25 cellular contexts compared by ENCODE assay signal in genomic region chr20:35788796-35789195, GRCh38. TPM values are rescaled to one million over a fixed set of nuclear protein-coding genes. Genes with fewer than 3 reads are reported as not detected.
DNase-seq lines count a peak whose midpoint lies in the region; ATAC-seq and TF ChIP-seq lines count a peak whose summit lies in the region.
"Had no signal": no experiment of that assay in that cellular context is flagged by ENCODE, and none has a peak within 500 bp of the region (broad histone marks: within the 10 kb centered on the region; RNA-seq: fewer than 3 reads in every experiment).

No MANE protein-coding gene starts in this region.

- no peaks in the 10 kb centered on the region for H3K36me3 Mint-ChIP-seq in activated naive CD8-positive, alpha-beta T cell
- peaks cover 9% of the 10 kb centered on the region for H3K36me3 Mint-ChIP-seq in activated naive CD8-positive, alpha-beta T cell treated with anti-CD3 and anti-CD28 coated beads for 36 hours
- H3K36me3 Mint-ChIP-seq in activated T-helper 17 cell treated with anti-CD3 and anti-CD28 coated beads, Interleukin-2, amount 50 U/mL, for 72 hours (ENCODE audit: low read depth) = peaks cover 30% of the 10 kb centered on the region

- no peak overlapping the region for H3K4me3 Mint-ChIP-seq in activated naive CD8-positive, alpha-beta T cell
- H3K4me3 Mint-ChIP-seq in activated naive CD8-positive, alpha-beta T cell treated with anti-CD3 and anti-CD28 coated beads for 36 hours = no peak overlapping the region
- no peak overlapping the region for H3K4me3 Mint-ChIP-seq in activated T-helper 17 cell treated with anti-CD3 and anti-CD28 coated beads, Interleukin-2, amount 50 U/mL, for 72 hours
- H3K4me3 Mint-ChIP-seq: activated naive CD8-positive, alpha-beta T cell treated with anti-CD3 and anti-CD28 coated beads, Interleukin-2, amount 50 U/mL, for 24 hours; endodermal cell; H9; T-helper 2 cell treated with Interferon-gamma antibody and Interleukin-4, amounts not matched to agents 5 μg/mL and 100 μg/mL, for 36 hours had no signal

- H3K9me3 Mint-ChIP-seq in activated naive CD8-positive, alpha-beta T cell (ENCODE audit: low read depth) = no peaks in the 10 kb centered on the region
- H3K9me3 Mint-ChIP-seq in activated naive CD8-positive, alpha-beta T cell treated with anti-CD3 and anti-CD28 coated beads for 36 hours = no peaks in the 10 kb centered on the region
- no peaks in the 10 kb centered on the region for H3K9me3 Mint-ChIP-seq in activated T-helper 17 cell treated with anti-CD3 and anti-CD28 coated beads, Interleukin-2, amount 50 U/mL, for 72 hours
- H3K9me3 Mint-ChIP-seq: activated naive CD8-positive, alpha-beta T cell treated with anti-CD3 and anti-CD28 coated beads, Interleukin-2, amount 50 U/mL, for 24 hours; endodermal cell; H9; T-helper 2 cell treated with Interferon-gamma antibody and Interleukin-4, amounts not matched to agents 5 μg/mL and 100 μg/mL, for 36 hours had no signal

- H3K9me3 ChIP-seq in spleen (no peaks in the 10 kb centered on the region), lower lobe of right lung (no peaks in the 10 kb centered on the region)
- H3K9me3 ChIP-seq: body of pancreas, mucosa of descending colon, vagina had no signal

- intact Hi-C loops in spleen (cut with DNase I; ENCODE audit: low total_unique reads) (no loop called here), lower lobe of right lung (cut with DNase I) (no loop called here)

- no peaks in the 10 kb centered on the region for H3K27me3 Mint-ChIP-seq in activated naive CD8-positive, alpha-beta T cell
- H3K27me3 Mint-ChIP-seq in activated naive CD8-positive, alpha-beta T cell treated with anti-CD3 and anti-CD28 coated beads for 36 hours = no peaks in the 10 kb centered on the region
- no peaks in the 10 kb centered on the region for H3K27me3 Mint-ChIP-seq in activated T-helper 17 cell treated with anti-CD3 and anti-CD28 coated beads, Interleukin-2, amount 50 U/mL, for 72 hours
- H3K27me3 Mint-ChIP-seq: activated naive CD8-positive, alpha-beta T cell treated with anti-CD3 and anti-CD28 coated beads, Interleukin-2, amount 50 U/mL, for 24 hours had no signal

- TF ChIP-seq CTCF in spleen (IDR thresholded peaks at IDR 0.05 in 8 of 11, conservative IDR thresholded peaks at IDR 0.05 in 3 of 11) = no peak
- TF ChIP-seq CTCF in lower lobe of right lung (IDR thresholded peaks at IDR 0.05) = no peak

- peak overlapping the region; percentile 34 for H3K27ac Mint-ChIP-seq in activated naive CD8-positive, alpha-beta T cell
- no peak overlapping the region for H3K27ac Mint-ChIP-seq in activated naive CD8-positive, alpha-beta T cell treated with anti-CD3 and anti-CD28 coated beads for 36 hours
- H3K27ac Mint-ChIP-seq in activated T-helper 17 cell treated with anti-CD3 and anti-CD28 coated beads, Interleukin-2, amount 50 U/mL, for 72 hours = peak overlapping the region; percentile 29
- H3K27ac Mint-ChIP-seq: activated naive CD8-positive, alpha-beta T cell treated with anti-CD3 and anti-CD28 coated beads, Interleukin-2, amount 50 U/mL, for 24 hours; H9; T-helper 2 cell treated with Interferon-gamma antibody and Interleukin-4, amounts not matched to agents 5 μg/mL and 100 μg/mL, for 36 hours had no signal

- no peak for DNase-seq in activated naive CD8-positive, alpha-beta T cell treated with anti-CD3 and anti-CD28 coated beads for 36 hours
- DNase-seq in NCI-H187 treated with DMSO at 0.1 percent for 48 hours (lab: John Stamatoyannopoulos, UW) (peak; percentile 31), spleen (peak; percentile 6), lower lobe of right lung (no peak), NCI-H82 treated with DMSO at 0.1 percent for 48 hours (lab: John Stamatoyannopoulos, UW; ENCODE audit: unreplicated experiment) (no peak)
- DNase-seq: activated CD4-positive, alpha-beta T cell treated with anti-CD3 and anti-CD28 coated beads, Interleukin-2, amount 50 U/mL, for 4 hours; activated effector memory CD4-positive, alpha-beta T cell treated with Interleukin-2 at 50 U/mL for 16 hours; activated naive CD8-positive, alpha-beta T cell treated with anti-CD3 and anti-CD28 coated beads, Interleukin-2, amount 50 U/mL, for 24 hours; body of pancreas; C1 segment of cervical spinal cord; endodermal cell; glutamatergic neuron; H9; mucosa of descending colon; NCI-H524 treated with DMSO at 0.1 percent for 48 hours; substantia nigra; WERI-Rb-1 had no signal

- H3K27me3 ChIP-seq in spleen (replicated peaks in 1 of 7) (no peaks in the 10 kb centered on the region), lower lobe of right lung (ENCODE audit: low read depth) (no peaks in the 10 kb centered on the region)
- H3K27me3 ChIP-seq: body of pancreas, vagina had no signal

- ATAC-seq in activated T-helper 17 cell treated with anti-CD3 and anti-CD28 coated beads, Interleukin-2, amount 50 U/mL, for 72 hours (replicated peaks) = no peak
- ATAC-seq in lower lobe of right lung = no peak
- no peak for ATAC-seq in HG02623 (IDR thresholded peaks at IDR 0.05; ENCODE audit: unreplicated experiment)
- ATAC-seq: activated naive CD8-positive, alpha-beta T cell treated with anti-CD3 and anti-CD28 coated beads, Interleukin-2, amount 50 U/mL, for 24 hours; body of pancreas; K562; left lobe of liver; mucosa of descending colon; SK-N-SH treated with all-trans-retinoic acid at 6 μM for 48 hours had no signal

- H3K4me1 ChIP-seq in spleen (peaks cover 0 to 62% (median 20%) of the 10 kb centered on the region in 6 donors), lower lobe of right lung (peaks cover 16% of the 10 kb centered on the region)
- H3K4me1 ChIP-seq: body of pancreas had no signal

- H3K4me1 Mint-ChIP-seq in activated naive CD8-positive, alpha-beta T cell (ENCODE audit: low read depth) = peaks cover 23% of the 10 kb centered on the region
- H3K4me1 Mint-ChIP-seq in activated naive CD8-positive, alpha-beta T cell treated with anti-CD3 and anti-CD28 coated beads for 36 hours = peaks cover 18% of the 10 kb centered on the region
- peaks cover 11% of the 10 kb centered on the region for H3K4me1 Mint-ChIP-seq in activated T-helper 17 cell treated with anti-CD3 and anti-CD28 coated beads, Interleukin-2, amount 50 U/mL, for 72 hours
- H3K4me1 Mint-ChIP-seq: H9 had no signal

- H3K4me3 ChIP-seq in spleen (no peak overlapping the region), lower lobe of right lung (no peak overlapping the region)
- H3K4me3 ChIP-seq: body of pancreas, K562, mucosa of descending colon, vagina had no signal

- H3K36me3 ChIP-seq in spleen (peaks cover 0 to 71% (median 5%) of the 10 kb centered on the region in 6 donors), lower lobe of right lung (peaks cover 7% of the 10 kb centered on the region)
- H3K36me3 ChIP-seq: vagina had no signal

- no peak for TF ChIP-seq POLR2A in spleen (IDR thresholded peaks at IDR 0.05)

- no peak overlapping the region for H3K27ac ChIP-seq in spleen
- no peak overlapping the region for H3K27ac ChIP-seq in lower lobe of right lung
- H3K27ac ChIP-seq: body of pancreas, vagina, WERI-Rb-1 had no signal

- WGBS in spleen, 5 donors = 89 to 100% (median 98%) methylated on average over 4 of the region's 4 CpGs

RNA-seq across cellular contexts. Expression of gene PHF20, which starts 17.0 kb away (rescaled TPM):
- total RNA-seq in activated naive CD8-positive, alpha-beta T cell treated with anti-CD3 and anti-CD28 coated beads for 36 hours = 10 to 100 TPM; 50.2 to 50.6 TPM
- total RNA-seq in activated T-helper 17 cell treated with anti-CD3 and anti-CD28 coated beads, Interleukin-2, amount 50 U/mL, for 72 hours = 10 to 100 TPM; 70.3 to 73.0 TPM
- total RNA-seq in spleen (10 to 100 TPM; 49.9 to 89.9 (median 69.4) TPM), lower lobe of right lung (47.9 TPM)
- polyA plus RNA-seq in spleen = 10 to 100 TPM; 40.0 to 49.3 (median 45.3) TPM

RNA-seq across cellular contexts. Expression of gene RBM39, which starts 46.7 kb away (rescaled TPM):
- 100 to 1,000 TPM; 330 to 349 TPM for total RNA-seq in activated naive CD8-positive, alpha-beta T cell treated with anti-CD3 and anti-CD28 coated beads for 36 hours
- total RNA-seq in activated T-helper 17 cell treated with anti-CD3 and anti-CD28 coated beads, Interleukin-2, amount 50 U/mL, for 72 hours = 100 to 1,000 TPM; 295 to 359 TPM
- total RNA-seq in spleen = 100 to 1,000 TPM; 386 to 649 (median 405) TPM
- 100 to 1,000 TPM; 287 to 638 (median 423) TPM for polyA plus RNA-seq in spleen
- total RNA-seq in lower lobe of right lung = 299 TPM

Comparison
In these comparisons a context has a peak if more than half of its experiments do, and no peak if none do; other contexts are left out.
1. DNase-seq: peak in NCI-H187 treated with DMSO at 0.1 percent for 48 hours (single experiment) and spleen (single experiment); none in activated naive CD8-positive, alpha-beta T cell treated with anti-CD3 and anti-CD28 coated beads for 36 hours (single experiment), lower lobe of right lung (single experiment) and NCI-H82 treated with DMSO at 0.1 percent for 48 hours (single experiment).